ENCODE assay signal across 8 cellular contexts in the genomic region with DNA sequence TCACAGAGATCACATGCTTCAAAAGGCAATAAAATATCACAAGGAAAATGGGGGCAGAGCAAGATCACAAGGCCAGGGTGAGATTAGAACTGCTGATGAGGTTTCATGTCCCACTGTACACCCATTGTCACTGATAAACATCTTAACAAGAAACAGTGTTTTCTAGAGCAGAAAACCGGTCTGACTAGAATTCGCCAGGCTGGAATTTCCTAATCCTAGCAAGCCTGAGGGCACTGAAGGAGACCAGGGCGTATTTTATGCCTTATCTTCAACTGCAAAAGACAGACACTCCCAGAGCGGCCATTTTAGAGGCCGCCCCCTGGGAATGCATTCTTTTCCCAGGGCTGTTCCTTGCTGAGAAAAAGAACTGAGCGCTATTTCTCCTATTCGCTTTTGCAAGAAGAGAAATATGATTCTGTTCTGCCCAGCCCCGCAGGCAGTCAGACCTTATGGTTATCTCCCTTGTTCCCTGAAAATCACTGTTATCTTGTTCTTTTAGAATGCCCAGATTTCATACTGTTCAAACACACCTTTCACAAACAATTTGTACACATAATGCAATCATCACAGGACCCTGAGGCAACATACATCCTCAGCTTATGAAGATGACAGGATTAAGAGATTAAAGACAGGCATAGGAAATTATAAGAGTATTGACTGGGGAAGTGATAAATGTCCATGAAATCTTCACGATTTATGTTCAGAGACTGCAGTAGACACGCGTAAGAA. TPM values are rescaled to one million over a fixed set of nuclear protein-coding genes. Genes with fewer than 3 reads are reported as not detected.
DNase-seq lines count a peak whose midpoint lies in the region; ATAC-seq and TF ChIP-seq lines count a peak whose summit lies in the region.
"Not testable (repeated sequence)": the region's sequence is repeated elsewhere in the genome, so short reads cannot be mapped to it uniquely, and the experiment has no call there.

No MANE protein-coding gene starts in this region.

- peaks cover 8 to 13% of the 10 kb centered on the region in 2 experiments; a peak in 3 of 4 replicates for H3K36me3 ChIP-seq in HCT116 (ENCODE audit: control insufficient read depth in 1 of 2, insufficient read depth in 2 of 2, low read length in 2 of 2)
- H3K36me3 ChIP-seq in ectodermal cell (ENCODE audit: control insufficient read depth, insufficient read depth, low read length): peaks cover 24% of the 10 kb centered on the region
- not testable (repeated sequence) for H3K36me3 ChIP-seq in hepatocyte (replicated peaks; ENCODE audit: insufficient read depth, low read depth)
- H3K36me3 ChIP-seq in trophoblast cell (ENCODE audit: control insufficient read depth in 1 of 2, insufficient read depth in 2 of 2, low read length in 2 of 2): peaks cover 5 to 13% of the 10 kb centered on the region in 2 experiments

- not testable (repeated sequence) for H2AFZ ChIP-seq in HCT116 (ENCODE audit: low read depth, low read length, poor library complexity, severe bottlenecking); hepatocyte; trophoblast cell (ENCODE audit: insufficient read depth, low read length, poor library complexity)

- H3K23ac ChIP-seq in trophoblast cell (ENCODE audit: low read length): not testable (repeated sequence)

- not testable (repeated sequence) for H3K9ac ChIP-seq in HCT116 (ENCODE audit: low read length); trophoblast cell (ENCODE audit: low read length)

- H3K4me1 ChIP-seq in HCT116 (ENCODE audit: control insufficient read depth in 1 of 2, insufficient read depth in 2 of 2, low read length in 2 of 2): peaks cover 2 to 14% of the 10 kb centered on the region in 2 experiments; a peak in 2 of 4 replicates
- not testable (repeated sequence) for H3K4me1 ChIP-seq in ectodermal cell (ENCODE audit: control insufficient read depth, insufficient read depth, low read length); hepatocyte (ENCODE audit: insufficient read depth)
- peaks cover 12 to 15% of the 10 kb centered on the region in 2 experiments for H3K4me1 ChIP-seq in trophoblast cell (ENCODE audit: control insufficient read depth in 1 of 2, insufficient read depth in 2 of 2, low read length in 2 of 2)

- not testable (repeated sequence) for H2BK120ac ChIP-seq in trophoblast cell (ENCODE audit: insufficient read depth, low read length, poor library complexity)

- H3K4me2 ChIP-seq in HCT116 (ENCODE audit: low read length) (0 out of 2 replicates have a peak overlapping the region, but pooled peaks have one; percentile 11), hepatocyte (peak overlapping the region; percentile 55), trophoblast cell (ENCODE audit: low read length) (peak overlapping the region; percentile 54)

- RAD21 ChIA-PET in HCT116 (lab: Charles Lee; ENCODE audit: low non-redundant PET in 1 of 2, low total read pairs in 2 of 2, uncharacterized antibody in 2 of 2, unreplicated experiment in 2 of 2): not testable (repeated sequence)

- H3K79me2 ChIP-seq in HCT116 (ENCODE audit: insufficient read depth, low read length) (peaks cover 14% of the 10 kb centered on the region; the same call in 1 of the 2 replicates), hepatocyte (peaks cover 18% of the 10 kb centered on the region)
- H3K79me2 ChIP-seq in trophoblast cell (ENCODE audit: control insufficient read depth, insufficient read depth, low read length, poor library complexity): not testable (repeated sequence)

- ATAC-seq in HCT116 (peak; percentile 63), left lobe of liver (peak; percentile 55)

- H4K12ac ChIP-seq in trophoblast cell (ENCODE audit: low read depth, low read length): not testable (repeated sequence)

- not testable (repeated sequence) for H3K14ac ChIP-seq in trophoblast cell (ENCODE audit: low read length)

- H3K9me3 ChIP-seq in HCT116 (ENCODE audit: control insufficient read depth in 1 of 2, insufficient read depth in 1 of 2, low read depth in 1 of 2, low read length in 2 of 2); ectodermal cell (ENCODE audit: control insufficient read depth, low read length); hepatocyte (ENCODE audit: low read depth); trophoblast cell (ENCODE audit: insufficient read depth, low read depth, low read length): not testable (repeated sequence)

- not testable (repeated sequence) for H3K4me3 ChIP-seq in HCT116 (replicated peaks in 1 of 2; ENCODE audit: low read depth in 1 of 2, low read length in 2 of 2); ectodermal cell (ENCODE audit: insufficient read depth, low read depth, low read length); hepatocyte; trophoblast cell (ENCODE audit: low read depth, low read length)

- WGBS in ectodermal cell, 2 experiments: 91 to 95% methylated on average over 11 of the region's 11 CpGs
- 68% methylated on average over 11 of the region's 11 CpGs for WGBS in hepatocyte (ENCODE audit: low lambda C conversion rate, missing lambda C conversion rate)
- no CpG with 5 or more reads among the region's 11 CpGs for WGBS in trophoblast cell (ENCODE audit: extremely low coverage, insufficient coverage, insufficient read length)

- CTCF ChIA-PET in HCT116 (lab: Charles Lee): not testable (repeated sequence)

- TF ChIP-seq CTCF in C4-2B (conservative IDR thresholded peaks at IDR 0.05); HCT116 (IDR thresholded peaks at IDR 0.05 in 2 of 3, conservative IDR thresholded peaks at IDR 0.05 in 1 of 3; ENCODE audit: borderline replicate concordance in 1 of 3, insufficient read depth in 1 of 3, low read depth in 2 of 3, low read length in 2 of 3); hepatocyte (IDR thresholded peaks at IDR 0.05; ENCODE audit: poor library complexity): not testable (repeated sequence)

- H2AK5ac ChIP-seq in trophoblast cell (ENCODE audit: low read length): not testable (repeated sequence)

- peaks cover 13% of the 10 kb centered on the region for H3K79me1 ChIP-seq in trophoblast cell (ENCODE audit: low read length)

- not testable (repeated sequence) for H3K9me2 ChIP-seq in HCT116 (ENCODE audit: insufficient read depth); hepatocyte (replicated peaks; ENCODE audit: insufficient read depth)

- DNase-seq in HCT116 (ENCODE audit: low read depth, low spot score); left lobe of liver (ENCODE audit: low spot score): not testable (repeated sequence)
- DNase-seq in LoVo (ENCODE audit: low spot score): peak; percentile 74
- DNase-seq in SK-N-DZ (ENCODE audit: low spot score): peak; percentile 82
- DNase-seq in hepatocyte (ENCODE audit: low spot score): peak; percentile 55
- peak; percentile 99 for DNase-seq in trophoblast cell

- not testable (repeated sequence) for H3K18ac ChIP-seq in trophoblast cell (ENCODE audit: low read length)

- not testable (repeated sequence) for H3K27me3 ChIP-seq in HCT116 (ENCODE audit: insufficient read depth, low read length); ectodermal cell (ENCODE audit: control insufficient read depth, insufficient read depth, low read length, poor library complexity, severe bottlenecking); hepatocyte; trophoblast cell (ENCODE audit: insufficient read depth, low read length)

- POLR2A ChIA-PET in HCT116 (lab: Charles Lee): not testable (repeated sequence)

- not testable (repeated sequence) for H4K20me1 ChIP-seq in HCT116 (ENCODE audit: insufficient read depth); hepatocyte (ENCODE audit: insufficient read depth, poor library complexity, severe bottlenecking)

- not testable (repeated sequence) for TF ChIP-seq RAD21 in HCT116 (IDR thresholded peaks at IDR 0.05; ENCODE audit: low read depth)

- H4K8ac ChIP-seq in trophoblast cell (ENCODE audit: low read depth, low read length): not testable (repeated sequence)

- not testable (repeated sequence) for TF ChIP-seq POLR2A in HCT116 (IDR thresholded peaks at IDR 0.05; ENCODE audit: borderline replicate concordance, extremely low read depth, insufficient read depth, insufficient read length)

- not testable (repeated sequence) for BruUV-seq in HCT116 (replicated peaks; lab: Mats Ljungman, UMichigan)

- peak overlapping the region; percentile 93 for H2BK5ac ChIP-seq in trophoblast cell (ENCODE audit: low read depth, low read length, poor library complexity)

- H3K4ac ChIP-seq in trophoblast cell (ENCODE audit: low read depth, low read length): not testable (repeated sequence)

- intact Hi-C loops in HCT116 (cut with micrococcal nuclease): not testable (repeated sequence)

- H3K27ac ChIP-seq in C4-2B (peak overlapping the region; percentile 44), ectodermal cell (ENCODE audit: insufficient read depth, low read depth, low read length, poor library complexity, severe bottlenecking) (peak overlapping the region; percentile 36), hepatocyte (peak overlapping the region; percentile 90), trophoblast cell (ENCODE audit: low read depth, low read length) (peak overlapping the region; percentile 99)
- not testable (repeated sequence) for H3K27ac ChIP-seq in HCT116 (ENCODE audit: low read depth, low read length)

- not testable (repeated sequence) for H2BK12ac ChIP-seq in trophoblast cell (ENCODE audit: low read length)

- peak overlapping the region; percentile 53 for H4K91ac ChIP-seq in trophoblast cell (ENCODE audit: low read depth, low read length)

RNA-seq across cellular contexts. Expression of a gene that starts 28.1 kb away (rescaled TPM):
- total RNA-seq in HCT116 (2021; ENCODE audit: unreplicated experiment): 3.4 TPM
- 1.2 and 1.7 TPM in 2 replicates for polyA plus RNA-seq in HCT116 (2012)
- polyA plus RNA-seq in SK-N-DZ (2014; cell fraction: cytosol; rRNA removed): 13.8 and 13.9 TPM in 2 replicates
- 9.4 and 10.6 TPM in 2 replicates for polyA plus RNA-seq in SK-N-DZ (2014; cell fraction: nucleus; rRNA removed)
- 7.7 TPM for polyA plus RNA-seq in ectodermal cell (2013, experiment 1 of 4)
- polyA plus RNA-seq in ectodermal cell (2013, experiment 2 of 4): 8.6 TPM
- 7.0 TPM for polyA plus RNA-seq in ectodermal cell (2013, experiment 3 of 4)
- 8.6 TPM for polyA plus RNA-seq in ectodermal cell (2013, experiment 4 of 4)
- 6.4 and 8.2 TPM in 2 replicates for total RNA-seq in hepatocyte
- 1.7 and 1.9 TPM in 2 replicates for polyA plus RNA-seq in hepatocyte
- 2.3 TPM for total RNA-seq in left lobe of liver
- 3.0 TPM in 2 replicates for polyA plus RNA-seq in trophoblast cell (2013)

RNA-seq across cellular contexts. Expression of a gene that starts 59.9 kb away (rescaled TPM):
- total RNA-seq in HCT116 (2021; ENCODE audit: unreplicated experiment): 74.1 TPM
- polyA plus RNA-seq in HCT116 (2012): 191 and 247 TPM in 2 replicates
- 32.6 and 37.8 TPM in 2 replicates for polyA plus RNA-seq in SK-N-DZ (2014; cell fraction: cytosol; rRNA removed)
- 21.8 and 32.7 TPM in 2 replicates for polyA plus RNA-seq in SK-N-DZ (2014; cell fraction: nucleus; rRNA removed)
- polyA plus RNA-seq in ectodermal cell (2013, experiment 1 of 4): 32.3 TPM
- polyA plus RNA-seq in ectodermal cell (2013, experiment 2 of 4): 27.9 TPM
- polyA plus RNA-seq in ectodermal cell (2013, experiment 3 of 4): 28.5 TPM
- 32.3 TPM for polyA plus RNA-seq in ectodermal cell (2013, experiment 4 of 4)
- total RNA-seq in hepatocyte: 45.6 and 50.4 TPM in 2 replicates
- polyA plus RNA-seq in hepatocyte: 102 and 107 TPM in 2 replicates
- 49.9 TPM for total RNA-seq in left lobe of liver
- polyA plus RNA-seq in trophoblast cell (2013): 15.1 and 15.3 TPM in 2 replicates
